In genomic region chr11:9060700-9061111, GRCh38 we compare ENCODE assay signal across 9 cellular contexts. TPM values are rescaled to one million over a fixed set of nuclear protein-coding genes. Genes with fewer than 3 reads are reported as not detected.
DNase-seq lines count a peak whose midpoint lies in the region; ATAC-seq lines count a peak whose summit lies in the region.
"Had no signal": no experiment of that assay in that cellular context is flagged by ENCODE, and none has a peak within 500 bp of the region (broad histone marks: within the 10 kb centered on the region; RNA-seq: fewer than 3 reads in every experiment).

No MANE protein-coding gene starts in this region.

- peak; percentile 23 for DNase-seq in DMS53 (lab: John Stamatoyannopoulos, UW)
- DNase-seq in DMS53 treated with DMSO at 0.1 percent for 48 hours (lab: John Stamatoyannopoulos, UW; ENCODE audit: unreplicated experiment) = no peak
- peak; percentile 38 for DNase-seq in KBM-7
- peak; percentile 48 for DNase-seq in activated T-helper 1 cell treated with anti-CD3 and anti-CD28 coated beads, Interleukin-12 subunit alpha, Interleukin-12 subunit beta, Interleukin-2, Interleukin-4 antibody, amounts not matched to agents 30 ng/mL and 10 ng/mL and 1 ng/mL, durations not matched to agents 14 hours and 24 hours and 36 hours (ENCODE audit: low spot score)
- peak; percentile 55 for DNase-seq in stimulated activated CD4-positive, alpha-beta T cell treated with anti-CD3 and anti-CD28 coated beads, Interleukin-4, amount 100 ng/mL, for 24 hours
- no peak for DNase-seq in AG20443 (ENCODE audit: low spot score)
- DNase-seq in NCI-H1694 treated with DMSO at 0.1 percent for 48 hours (lab: John Stamatoyannopoulos, UW) = no peak

- no peak overlapping the region for H3K4me3 Mint-ChIP-seq in activated T-helper 1 cell treated with anti-CD3 and anti-CD28 coated beads, Interleukin-12 subunit alpha, Interleukin-12 subunit beta, Interleukin-2, Interleukin-4 antibody, amounts not matched to agents 30 ng/mL and 10 ng/mL and 1 ng/mL, durations not matched to agents 14 hours and 24 hours and 36 hours
- H3K4me3 Mint-ChIP-seq: activated naive CD4-positive, alpha-beta T cell treated with anti-CD3 and anti-CD28 coated beads, Interleukin-2, amount 50 U/mL, for 24 hours had no signal

- peaks cover 12% of the 10 kb centered on the region for H3K4me1 Mint-ChIP-seq in activated T-helper 1 cell treated with anti-CD3 and anti-CD28 coated beads, Interleukin-12 subunit alpha, Interleukin-12 subunit beta, Interleukin-2, Interleukin-4 antibody, amounts not matched to agents 30 ng/mL and 10 ng/mL and 1 ng/mL, durations not matched to agents 14 hours and 24 hours and 36 hours (ENCODE audit: low read depth)
- H3K4me1 Mint-ChIP-seq: activated naive CD4-positive, alpha-beta T cell treated with anti-CD3 and anti-CD28 coated beads, Interleukin-2, amount 50 U/mL, for 24 hours had no signal

- H3K36me3 Mint-ChIP-seq in activated T-helper 1 cell treated with anti-CD3 and anti-CD28 coated beads, Interleukin-12 subunit alpha, Interleukin-12 subunit beta, Interleukin-2, Interleukin-4 antibody, amounts not matched to agents 30 ng/mL and 10 ng/mL and 1 ng/mL, durations not matched to agents 14 hours and 24 hours and 36 hours (ENCODE audit: low read depth) = no peaks in the 10 kb centered on the region
- H3K36me3 Mint-ChIP-seq: activated naive CD4-positive, alpha-beta T cell treated with anti-CD3 and anti-CD28 coated beads, Interleukin-2, amount 50 U/mL, for 24 hours had no signal

- in situ Hi-C loops in KBM-7 (cut with MboI; ENCODE audit: low pct_unique_long_range_greater_than_20kb, low sequenced_read_pairs) = no loop called here

- intact Hi-C loops in activated T-helper 1 cell treated with anti-CD3 and anti-CD28 coated beads, Interleukin-12 subunit alpha, Interleukin-12 subunit beta, Interleukin-2, Interleukin-4 antibody, amounts not matched to agents 30 ng/mL and 10 ng/mL and 1 ng/mL, durations not matched to agents 14 hours and 24 hours and 36 hours (cut with micrococcal nuclease) = loop anchor here (1.0 to 2.0 kb wide), 8 partner anchors 44 to 204 kb away; partner anchors contain the start of genes DENND5A and TMEM9B

- peaks cover 16% of the 10 kb centered on the region for H3K27me3 Mint-ChIP-seq in activated T-helper 1 cell treated with anti-CD3 and anti-CD28 coated beads, Interleukin-12 subunit alpha, Interleukin-12 subunit beta, Interleukin-2, Interleukin-4 antibody, amounts not matched to agents 30 ng/mL and 10 ng/mL and 1 ng/mL, durations not matched to agents 14 hours and 24 hours and 36 hours (ENCODE audit: insufficient read depth)

- H3K9me3 Mint-ChIP-seq in activated T-helper 1 cell treated with anti-CD3 and anti-CD28 coated beads, Interleukin-12 subunit alpha, Interleukin-12 subunit beta, Interleukin-2, Interleukin-4 antibody, amounts not matched to agents 30 ng/mL and 10 ng/mL and 1 ng/mL, durations not matched to agents 14 hours and 24 hours and 36 hours = no peaks in the 10 kb centered on the region
- H3K9me3 Mint-ChIP-seq: activated naive CD4-positive, alpha-beta T cell treated with anti-CD3 and anti-CD28 coated beads, Interleukin-2, amount 50 U/mL, for 24 hours had no signal

- peak; percentile 99 for ATAC-seq in GM21737 (IDR thresholded peaks at IDR 0.05; ENCODE audit: unreplicated experiment)

- H3K27ac Mint-ChIP-seq in activated T-helper 1 cell treated with anti-CD3 and anti-CD28 coated beads, Interleukin-12 subunit alpha, Interleukin-12 subunit beta, Interleukin-2, Interleukin-4 antibody, amounts not matched to agents 30 ng/mL and 10 ng/mL and 1 ng/mL, durations not matched to agents 14 hours and 24 hours and 36 hours = peak overlapping the region; percentile 40
- H3K27ac Mint-ChIP-seq: activated naive CD4-positive, alpha-beta T cell treated with anti-CD3 and anti-CD28 coated beads, Interleukin-2, amount 50 U/mL, for 24 hours had no signal

RNA-seq across cellular contexts. Expression of gene SCUBE2, which starts 30.7 kb away (rescaled TPM):
- total RNA-seq in activated T-helper 1 cell treated with anti-CD3 and anti-CD28 coated beads, Interleukin-12 subunit alpha, Interleukin-12 subunit beta, Interleukin-2, Interleukin-4 antibody, amounts not matched to agents 30 ng/mL and 10 ng/mL and 1 ng/mL, durations not matched to agents 14 hours and 24 hours and 36 hours = not detected in 2 replicates

RNA-seq across cellular contexts. Expression of gene NRIP3, which starts 56.9 kb away (rescaled TPM):
- total RNA-seq in activated T-helper 1 cell treated with anti-CD3 and anti-CD28 coated beads, Interleukin-12 subunit alpha, Interleukin-12 subunit beta, Interleukin-2, Interleukin-4 antibody, amounts not matched to agents 30 ng/mL and 10 ng/mL and 1 ng/mL, durations not matched to agents 14 hours and 24 hours and 36 hours = 4.4 and 4.8 TPM in 2 replicates

Comparison
In these comparisons a context has a peak if more than half of its experiments do, and no peak if none do; other contexts are left out.
1. DNase-seq: peak in DMS53 (single experiment), KBM-7 (single experiment), activated T-helper 1 cell treated with anti-CD3 and anti-CD28 coated beads, Interleukin-12 subunit alpha, Interleukin-12 subunit beta, Interleukin-2, Interleukin-4 antibody, amounts not matched to agents 30 ng/mL and 10 ng/mL and 1 ng/mL, durations not matched to agents 14 hours and 24 hours and 36 hours (single experiment) and stimulated activated CD4-positive, alpha-beta T cell treated with anti-CD3 and anti-CD28 coated beads, Interleukin-4, amount 100 ng/mL, for 24 hours (single experiment); none in DMS53 treated with DMSO at 0.1 percent for 48 hours (single experiment), AG20443 (single experiment) and NCI-H1694 treated with DMSO at 0.1 percent for 48 hours (single experiment).